In genomic region chr14:67517083-67517482, GRCh38 we compare ENCODE assay signal across 3 cellular contexts.
TF ChIP-seq lines count a peak whose summit lies in the region.

No MANE protein-coding gene starts in this region.

TF ChIP-seq in A549, 52 proteins besides CTCF, POLR2A, EP300 and RAD21:
- no peak for TF ChIP-seq REST (IDR thresholded peaks at IDR 0.05)
- TF ChIP-seq JUNB (IDR thresholded peaks at IDR 0.05): no peak
- no peak for TF ChIP-seq HOXB13 (CRISPR knock-in tag; IDR thresholded peaks at IDR 0.05; ENCODE audit: low read depth)
- TF ChIP-seq, protein P1, sequence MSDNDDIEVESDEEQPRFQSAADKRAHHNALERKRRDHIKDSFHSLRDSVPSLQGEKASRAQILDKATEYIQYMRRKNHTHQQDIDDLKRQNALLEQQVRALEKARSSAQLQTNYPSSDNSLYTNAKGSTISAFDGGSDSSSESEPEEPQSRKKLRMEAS (IDR thresholded peaks at IDR 0.05): no peak
- TF ChIP-seq FOSL2 (IDR thresholded peaks at IDR 0.05): no peak
- TF ChIP-seq FOSL2 (CRISPR knock-in tag; IDR thresholded peaks at IDR 0.05): no peak

TF ChIP-seq in IMR-90, 13 proteins besides CTCF, POLR2A, EP300 and RAD21:
- TF ChIP-seq RFX5 (IDR thresholded peaks at IDR 0.05; ENCODE audit: low read depth, low read length) (no peak), ELK1 (IDR thresholded peaks at IDR 0.05; ENCODE audit: borderline replicate concordance, low read depth, low read length) (no peak), MAZ (IDR thresholded peaks at IDR 0.05; ENCODE audit: borderline replicate concordance, low read depth, low read length) (no peak), NFE2L2 (IDR thresholded peaks at IDR 0.05; ENCODE audit: low read depth, low read length) (no peak), MXI1 (IDR thresholded peaks at IDR 0.05; ENCODE audit: borderline replicate concordance, low read depth, low read length) (no peak), RCOR1 (IDR thresholded peaks at IDR 0.05; ENCODE audit: insufficient replicate concordance, low read length) (no peak), CEBPB (IDR thresholded peaks at IDR 0.05; ENCODE audit: low read depth, low read length) (no peak), USF2 (IDR thresholded peaks at IDR 0.05; ENCODE audit: low read depth, low read length) (no peak), CHD1 (IDR thresholded peaks at IDR 0.05; ENCODE audit: low read depth, low read length) (no peak), SMC3 (IDR thresholded peaks at IDR 0.05; ENCODE audit: low read depth, low read length) (no peak), FOS (IDR thresholded peaks at IDR 0.05; ENCODE audit: low read depth, low read length) (no peak), BHLHE40 (IDR thresholded peaks at IDR 0.05; ENCODE audit: low read depth, low read length) (no peak), MAFK (IDR thresholded peaks at IDR 0.05; ENCODE audit: low read depth, low read length) (no peak)

TF ChIP-seq in liver, 16 proteins besides CTCF, POLR2A, EP300 and RAD21 (continued from another document):
- TF ChIP-seq FOXA1 (IDR thresholded peaks at IDR 0.05): no peak
- no peak for TF ChIP-seq GABPA (IDR thresholded peaks at IDR 0.05 in 1 of 2, conservative IDR thresholded peaks at IDR 0.05 in 1 of 2)
- TF ChIP-seq REST (IDR thresholded peaks at IDR 0.05): no peak
- TF ChIP-seq, protein P2, sequence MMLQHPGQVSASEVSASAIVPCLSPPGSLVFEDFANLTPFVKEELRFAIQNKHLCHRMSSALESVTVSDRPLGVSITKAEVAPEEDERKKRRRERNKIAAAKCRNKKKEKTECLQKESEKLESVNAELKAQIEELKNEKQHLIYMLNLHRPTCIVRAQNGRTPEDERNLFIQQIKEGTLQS (IDR thresholded peaks at IDR 0.05): no peak
TF ChIP-seq in liver: peak in this region for 0.
